Comparison of ENCODE assay signal across 16 cellular contexts in the genomic region with DNA sequence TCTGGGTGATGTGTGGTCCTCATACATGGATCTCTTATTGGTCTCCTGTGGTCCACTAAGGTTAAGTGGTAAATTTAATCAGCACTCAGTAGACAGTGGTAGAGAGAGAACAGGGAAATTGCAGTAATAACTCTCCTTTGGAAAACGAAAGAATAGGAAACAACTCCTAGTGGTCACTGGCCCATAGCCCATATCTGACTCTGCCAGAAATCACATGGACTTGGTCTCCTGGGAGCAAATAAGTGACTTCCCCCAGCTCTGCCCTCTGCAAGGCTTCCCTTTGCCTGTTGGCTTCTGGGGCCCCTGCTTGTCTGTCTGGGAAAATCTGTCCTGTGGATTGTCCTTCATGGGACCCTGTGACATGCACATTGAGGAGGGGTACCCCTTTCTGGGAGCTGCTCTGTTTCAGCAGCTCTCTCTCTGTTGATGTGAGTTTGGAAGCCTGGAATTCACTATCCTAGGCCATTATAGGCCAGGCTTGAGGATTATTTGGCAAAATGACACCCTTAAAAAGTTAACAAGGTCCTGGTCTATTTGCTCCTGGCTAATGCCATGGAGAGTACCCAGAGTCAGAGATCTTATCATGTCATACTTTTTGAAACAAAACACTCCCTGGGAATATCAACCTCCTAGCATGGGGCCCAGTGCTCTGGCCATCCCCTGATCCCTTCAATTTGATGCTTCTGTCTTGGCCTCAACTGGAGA. TPM values are rescaled to one million over a fixed set of nuclear protein-coding genes. Genes with fewer than 3 reads are reported as not detected.
A peak's percentile ranks its signal among the peaks of the same experiment; 100 is the strongest.
DNase-seq lines count a peak whose midpoint lies in the region; ATAC-seq and TF ChIP-seq lines count a peak whose summit lies in the region.
"Had no signal": no experiment of that assay in that cellular context is flagged by ENCODE, and none has a peak within 500 bp of the region (broad histone marks: within the 10 kb centered on the region; RNA-seq: fewer than 3 reads in every experiment).

No MANE protein-coding gene starts in this region.

- TF ChIP-seq RAD21 in SK-N-SH (IDR thresholded peaks at IDR 0.05; ENCODE audit: low read length), result no peak

- H3K9me3 ChIP-seq in SK-N-SH (no peaks in the 10 kb centered on the region), left lung (no peaks in the 10 kb centered on the region), upper lobe of right lung (no peaks in the 10 kb centered on the region), PC-3 (ENCODE audit: low read length) (no peaks in the 10 kb centered on the region)

- no peaks in the 10 kb centered on the region for H3K27me3 ChIP-seq in SK-N-SH (ENCODE audit: insufficient read depth)
- peaks cover 0 to 4% of the 10 kb centered on the region in 2 donors for H3K27me3 ChIP-seq in left lung
- H3K27me3 ChIP-seq in upper lobe of right lung, result no peaks in the 10 kb centered on the region
- H3K27me3 ChIP-seq in PC-3 (ENCODE audit: low read length), result no peaks in the 10 kb centered on the region

- 53% methylated on average over 1 of the region's 1 CpG for whole genome bisulfite sequencing in SK-N-SH (ENCODE audit: low lambda C conversion rate)

- TF ChIP-seq CTCF in SK-N-SH (IDR thresholded peaks at IDR 0.05) (no peak), left lung (IDR thresholded peaks at IDR 0.05) (no peak), upper lobe of right lung (IDR thresholded peaks at IDR 0.05) (no peak), PC-3 (conservative IDR thresholded peaks at IDR 0.05; ENCODE audit: low read depth, low read length) (no peak)

- H3K36me3 ChIP-seq in SK-N-SH (replicated peaks in 1 of 2; ENCODE audit: control insufficient read depth in 1 of 2, insufficient read depth in 2 of 2, low read length in 1 of 2), result no peaks in the 10 kb centered on the region
- no peaks in the 10 kb centered on the region for H3K36me3 ChIP-seq in left lung
- no peaks in the 10 kb centered on the region for H3K36me3 ChIP-seq in upper lobe of right lung
- no peaks in the 10 kb centered on the region for H3K36me3 ChIP-seq in PC-3 (ENCODE audit: low read depth, low read length)

- no peaks in the 10 kb centered on the region for H3K9me2 ChIP-seq in SK-N-SH
- H3K9me2 ChIP-seq in PC-3 (replicated peaks; ENCODE audit: low read length), result no peaks in the 10 kb centered on the region

- H3K27ac ChIP-seq in SK-N-SH (ENCODE audit: low read depth in 2 of 2, low read length in 1 of 2) (peak overlapping the region in 1 of 2 experiments; percentile 32; a peak in 1 of 4 replicates), left lung (no peak overlapping the region), upper lobe of right lung (no peak overlapping the region), PC-3 (ENCODE audit: low read length) (no peak overlapping the region)
- H3K27ac ChIP-seq: HL-60 had no signal

- H2AFZ ChIP-seq in SK-N-SH (ENCODE audit: low read depth) (no peak overlapping the region), PC-3 (ENCODE audit: low read length) (no peak overlapping the region)

- DNase-seq in SK-N-SH, result no peak
- DNase-seq in astrocyte of the hippocampus (ENCODE audit: low read depth, low spot score), result peak; percentile 81
- peak in 1 of 2 donors; percentile 47 for DNase-seq in left lung
- DNase-seq in upper lobe of right lung, result no peak
- DNase-seq in PC-3, result no peak
- no peak for DNase-seq in HEK293T (ENCODE audit: extremely low spot score)
- DNase-seq: activated CD4-positive, CD25-positive, alpha-beta regulatory T cell; cerebellar nuclear complex; foreskin melanocyte; NCI-H1092 treated with DMSO at 0.1 percent for 48 hours; NCI-H69 had no signal

- H3K9ac ChIP-seq in SK-N-SH (no peak overlapping the region), PC-3 (ENCODE audit: low read length) (no peak overlapping the region)

- no peaks in the 10 kb centered on the region for H3K79me2 ChIP-seq in SK-N-SH (ENCODE audit: insufficient read depth)
- no peaks in the 10 kb centered on the region for H3K79me2 ChIP-seq in PC-3 (ENCODE audit: low read length)

- H3K4me3 ChIP-seq in SK-N-SH (ENCODE audit: low read depth in 2 of 2, low read length in 1 of 2), result no peak overlapping the region
- H3K4me3 ChIP-seq in left lung, result no peak overlapping the region
- no peak overlapping the region for H3K4me3 ChIP-seq in upper lobe of right lung
- no peak overlapping the region for H3K4me3 ChIP-seq in PC-3 (ENCODE audit: low read length)
- H3K4me3 ChIP-seq: lung had no signal

- no peak for TF ChIP-seq EP300 in SK-N-SH (IDR thresholded peaks at IDR 0.05; ENCODE audit: borderline replicate concordance in 1 of 2, low read depth in 1 of 2, low read length in 1 of 2)

- no peaks in the 10 kb centered on the region for H3F3A ChIP-seq in SK-N-SH (replicated peaks; ENCODE audit: insufficient read depth)
- H3F3A ChIP-seq in PC-3 (ENCODE audit: low read length, unreplicated experiment), result no peaks in the 10 kb centered on the region

- ATAC-seq in SK-N-SH treated with all-trans-retinoic acid at 6 μM for 48 hours, result no peak
- peak; percentile 73 for ATAC-seq in left lung
- ATAC-seq in upper lobe of right lung, result peak; percentile 81
- no peak for ATAC-seq in PC-3
- no peak for ATAC-seq in HG03521 (IDR thresholded peaks at IDR 0.05; ENCODE audit: unreplicated experiment)

- H3K4me1 ChIP-seq in SK-N-SH (ENCODE audit: control insufficient read depth in 1 of 2, insufficient read depth in 2 of 2, low read depth in 1 of 2, low read length in 1 of 2) (peaks cover 0 to 3% of the 10 kb centered on the region in 2 experiments; a peak in 1 of 4 replicates), left lung (no peaks in the 10 kb centered on the region), upper lobe of right lung (peaks cover 8% of the 10 kb centered on the region), PC-3 (ENCODE audit: insufficient read depth, low read length) (no peaks in the 10 kb centered on the region)

- 0 out of 2 replicates have a peak overlapping the region, but pooled peaks have one; percentile 52 for H3K4me2 ChIP-seq in SK-N-SH
- H3K4me2 ChIP-seq in PC-3 (ENCODE audit: low read length), result no peak overlapping the region

- CTCF ChIA-PET in SK-N-SH (lab: Yijun Ruan, JAX) (no interaction called here), PC-3 (lab: Charles Lee) (no interaction called here), HEK293T (lab: Yijun Ruan, JAX) (no interaction called here)

- POLR2A ChIA-PET in SK-N-SH (lab: Yijun Ruan, JAX) (no interaction called here), PC-3 (lab: Charles Lee; ENCODE audit: unreplicated experiment) (no interaction called here), HEK293T (lab: Yijun Ruan, JAX) (no interaction called here)

- no TSS peak for BruUV-seq in PC-3 (replicated peaks; lab: Mats Ljungman, UMichigan)

- H4K20me1 ChIP-seq in SK-N-SH (ENCODE audit: insufficient read depth) (no peaks in the 10 kb centered on the region), PC-3 (ENCODE audit: low read length) (no peaks in the 10 kb centered on the region)

- intact Hi-C loops in left lung (cut with DNase I), result no loop called here
- intact Hi-C loops in upper lobe of right lung (cut with DNase I), result no loop called here
- intact Hi-C loops in PC-3 (cut with micrococcal nuclease), result no loop called here

TF ChIP-seq in SK-N-SH, 30 proteins besides CTCF, POLR2A, EP300 and RAD21 (continues in another document):
- TF ChIP-seq RXRA (IDR thresholded peaks at IDR 0.05; ENCODE audit: borderline replicate concordance, low read depth) (no peak), FOXJ3 (CRISPR knock-in tag; IDR thresholded peaks at IDR 0.05) (no peak), MXI1 (IDR thresholded peaks at IDR 0.05; ENCODE audit: low read depth, low read length) (no peak), TEAD4 (IDR thresholded peaks at IDR 0.05; ENCODE audit: borderline replicate concordance, insufficient read depth) (no peak), GABPA (IDR thresholded peaks at IDR 0.05; ENCODE audit: low read depth) (no peak), SMC3 (IDR thresholded peaks at IDR 0.05; ENCODE audit: low read depth, low read length) (no peak), POLR2AphosphoS5 (IDR thresholded peaks at IDR 0.05; ENCODE audit: low read depth, low read length) (no peak)

TF ChIP-seq in SK-N-SH treated with all-trans-retinoic acid at 6 μM for 48 hours, 23 proteins besides CTCF, POLR2A, EP300 and RAD21 (continues in another document):
- TF ChIP-seq, protein P1, sequence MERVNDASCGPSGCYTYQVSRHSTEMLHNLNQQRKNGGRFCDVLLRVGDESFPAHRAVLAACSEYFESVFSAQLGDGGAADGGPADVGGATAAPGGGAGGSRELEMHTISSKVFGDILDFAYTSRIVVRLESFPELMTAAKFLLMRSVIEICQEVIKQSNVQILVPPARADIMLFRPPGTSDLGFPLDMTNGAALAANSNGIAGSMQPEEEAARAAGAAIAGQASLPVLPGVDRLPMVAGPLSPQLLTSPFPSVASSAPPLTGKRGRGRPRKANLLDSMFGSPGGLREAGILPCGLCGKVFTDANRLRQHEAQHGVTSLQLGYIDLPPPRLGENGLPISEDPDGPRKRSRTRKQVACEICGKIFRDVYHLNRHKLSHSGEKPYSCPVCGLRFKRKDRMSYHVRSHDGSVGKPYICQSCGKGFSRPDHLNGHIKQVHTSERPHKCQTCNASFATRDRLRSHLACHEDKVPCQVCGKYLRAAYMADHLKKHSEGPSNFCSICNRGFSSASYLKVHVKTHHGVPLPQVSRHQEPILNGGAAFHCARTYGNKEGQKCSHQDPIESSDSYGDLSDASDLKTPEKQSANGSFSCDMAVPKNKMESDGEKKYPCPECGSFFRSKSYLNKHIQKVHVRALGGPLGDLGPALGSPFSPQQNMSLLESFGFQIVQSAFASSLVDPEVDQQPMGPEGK (CRISPR knock-in tag; IDR thresholded peaks at IDR 0.05; ENCODE audit: borderline replicate concordance), result no peak

TF ChIP-seq in HEK293T, 16 proteins besides CTCF, POLR2A, EP300 and RAD21 (continues in another document):
- TF ChIP-seq SP1 (IDR thresholded peaks at IDR 0.05) (no peak), FOXA1 (IDR thresholded peaks at IDR 0.05) (no peak), LEF1 (IDR thresholded peaks at IDR 0.05; ENCODE audit: borderline replicate concordance) (no peak), FOXK2 (IDR thresholded peaks at IDR 0.05) (no peak), CTBP1 (IDR thresholded peaks at IDR 0.05; ENCODE audit: borderline replicate concordance) (no peak), ELF4 (IDR thresholded peaks at IDR 0.05) (no peak), ARNT (IDR thresholded peaks at IDR 0.05) (no peak)
- TF ChIP-seq, protein P2, sequence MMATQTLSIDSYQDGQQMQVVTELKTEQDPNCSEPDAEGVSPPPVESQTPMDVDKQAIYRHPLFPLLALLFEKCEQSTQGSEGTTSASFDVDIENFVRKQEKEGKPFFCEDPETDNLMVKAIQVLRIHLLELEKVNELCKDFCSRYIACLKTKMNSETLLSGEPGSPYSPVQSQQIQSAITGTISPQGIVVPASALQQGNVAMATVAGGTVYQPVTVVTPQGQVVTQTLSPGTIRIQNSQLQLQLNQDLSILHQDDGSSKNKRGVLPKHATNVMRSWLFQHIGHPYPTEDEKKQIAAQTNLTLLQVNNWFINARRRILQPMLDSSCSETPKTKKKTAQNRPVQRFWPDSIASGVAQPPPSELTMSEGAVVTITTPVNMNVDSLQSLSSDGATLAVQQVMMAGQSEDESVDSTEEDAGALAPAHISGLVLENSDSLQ (IDR thresholded peaks at IDR 0.05), result no peak

RNA-seq across cellular contexts. Expression of a gene that starts 58.0 kb away (rescaled TPM):
- polyA plus RNA-seq in SK-N-SH (2012; rRNA removed), result not detected in 2 replicates
- polyA plus RNA-seq in SK-N-SH (2012; cell fraction: cytosol; rRNA removed), result not detected in 2 replicates
- polyA plus RNA-seq in SK-N-SH (2012; cell fraction: nucleus; rRNA removed), result not detected in 2 replicates
- 10 to 100 TPM in 1 of 2 donors, 1 to 10 TPM in 1; 9.6 to 25.2 TPM for total RNA-seq in left lung
- total RNA-seq in upper lobe of right lung, result 19.8 TPM
- total RNA-seq in PC-3 (2014; rRNA removed), result 1.3 and 2.0 TPM in 2 replicates
- total RNA-seq: posterior vena cava had no signal

Comparison
In these comparisons a context has a peak if more than half of its experiments do, and no peak if none do; other contexts are left out.
1. ATAC-seq: peak in left lung (single experiment) and upper lobe of right lung (single experiment); none in SK-N-SH treated with all-trans-retinoic acid at 6 μM for 48 hours (single experiment), PC-3 (single experiment) and HG03521 (single experiment).